In genomic region chr9:6152824-6153223, GRCh38 we compare ENCODE assay signal across 23 cellular contexts.
DNase-seq lines count a peak whose midpoint lies in the region; ATAC-seq and TF ChIP-seq lines count a peak whose summit lies in the region.
"Had no signal": no experiment of that assay in that cellular context is flagged by ENCODE, and none has a peak within 500 bp of the region (broad histone marks: within the 10 kb centered on the region; RNA-seq: fewer than 3 reads in every experiment).

No MANE protein-coding gene starts in this region.

- peak overlapping the region; percentile 2; the same call in 1 of the 2 replicates for H3K4me3 ChIP-seq in PC-3 (ENCODE audit: low read length)
- no peak overlapping the region for H3K4me3 ChIP-seq in epithelial cell of esophagus (ENCODE audit: low read length)
- H3K4me3 ChIP-seq: BLaER1 had no signal

- ATAC-seq in activated T-cell treated with anti-CD3 and anti-CD28 coated beads, Interleukin-2, amount 50 U/mL, for 72 hours (replicated peaks in 1 of 2), result no peak
- ATAC-seq in PC-3 (peak; percentile 62), HG03039 (IDR thresholded peaks at IDR 0.05; ENCODE audit: unreplicated experiment) (no peak), GM19463 (IDR thresholded peaks at IDR 0.05; ENCODE audit: unreplicated experiment) (no peak), HG03469 (IDR thresholded peaks at IDR 0.05; ENCODE audit: unreplicated experiment) (no peak)

- H4K20me1 ChIP-seq in PC-3 (ENCODE audit: low read length), result no peaks in the 10 kb centered on the region
- H4K20me1 ChIP-seq: BLaER1 had no signal

- no peaks in the 10 kb centered on the region for H3K4me1 Mint-ChIP-seq in activated T-cell treated with anti-CD3 and anti-CD28 coated beads, Interleukin-2, amount 50 U/mL, for 72 hours (ENCODE audit: low read depth)
- no peaks in the 10 kb centered on the region for H3K4me1 Mint-ChIP-seq in activated T-helper 2 cell treated with anti-CD3 and anti-CD28 coated beads, Interferon-gamma antibody, Interleukin-2, Interleukin-4, amounts not matched to agents 10 μg/mL and 5 μg/mL and 100 μg/mL, durations not matched to agents 14 hours and 24 hours and 36 hours (ENCODE audit: low read depth)
- H3K4me1 Mint-ChIP-seq: CD4-positive, CD25-positive, alpha-beta regulatory T cell had no signal

- H3K79me2 ChIP-seq in PC-3 (ENCODE audit: low read length), result no peaks in the 10 kb centered on the region

- intact Hi-C loops in PC-3 (cut with micrococcal nuclease), result no loop called here
- intact Hi-C loops in activated T-helper 2 cell treated with anti-CD3 and anti-CD28 coated beads, Interferon-gamma antibody, Interleukin-2, Interleukin-4, amounts not matched to agents 10 μg/mL and 5 μg/mL and 100 μg/mL, durations not matched to agents 14 hours and 24 hours and 36 hours (cut with micrococcal nuclease), result no loop called here

- H3K27ac Mint-ChIP-seq in activated T-cell treated with anti-CD3 and anti-CD28 coated beads, Interleukin-2, amount 50 U/mL, for 72 hours, result peak overlapping the region; percentile 10
- no peak overlapping the region for H3K27ac Mint-ChIP-seq in activated T-helper 2 cell treated with anti-CD3 and anti-CD28 coated beads, Interferon-gamma antibody, Interleukin-2, Interleukin-4, amounts not matched to agents 10 μg/mL and 5 μg/mL and 100 μg/mL, durations not matched to agents 14 hours and 24 hours and 36 hours
- H3K27ac Mint-ChIP-seq: CD4-positive, CD25-positive, alpha-beta regulatory T cell had no signal

- peaks cover 10% of the 10 kb centered on the region; the same call in 1 of the 2 replicates for H3K36me3 ChIP-seq in PC-3 (ENCODE audit: low read depth, low read length)
- H3K36me3 ChIP-seq: BLaER1 had no signal

- no peaks in the 10 kb centered on the region for H3K36me3 Mint-ChIP-seq in activated T-cell treated with anti-CD3 and anti-CD28 coated beads, Interleukin-2, amount 50 U/mL, for 72 hours (ENCODE audit: insufficient read depth in 2 of 2)
- no peaks in the 10 kb centered on the region for H3K36me3 Mint-ChIP-seq in activated T-helper 2 cell treated with anti-CD3 and anti-CD28 coated beads, Interferon-gamma antibody, Interleukin-2, Interleukin-4, amounts not matched to agents 10 μg/mL and 5 μg/mL and 100 μg/mL, durations not matched to agents 14 hours and 24 hours and 36 hours (ENCODE audit: low read depth)
- H3K36me3 Mint-ChIP-seq: CD4-positive, CD25-positive, alpha-beta regulatory T cell had no signal

- H3K9me3 ChIP-seq in PC-3 (ENCODE audit: low read length), result 0 out of 2 replicates have a peak, but pooled peaks cover 10% of the 10 kb centered on the region
- H3K9me3 ChIP-seq: BLaER1, SK-N-SH had no signal

- H3K27me3 Mint-ChIP-seq in activated T-cell treated with anti-CD3 and anti-CD28 coated beads, Interleukin-2, amount 50 U/mL, for 72 hours (ENCODE audit: low read depth), result peaks cover 17% of the 10 kb centered on the region
- H3K27me3 Mint-ChIP-seq in activated T-helper 2 cell treated with anti-CD3 and anti-CD28 coated beads, Interferon-gamma antibody, Interleukin-2, Interleukin-4, amounts not matched to agents 10 μg/mL and 5 μg/mL and 100 μg/mL, durations not matched to agents 14 hours and 24 hours and 36 hours (ENCODE audit: low read depth), result peaks cover 3% of the 10 kb centered on the region

- peak overlapping the region; percentile 86 for H3K9ac ChIP-seq in PC-3 (ENCODE audit: low read length)
- H3K9ac ChIP-seq: BLaER1, SK-N-SH had no signal

- H3K27ac ChIP-seq in PC-3 (ENCODE audit: low read length), result peak overlapping the region; percentile 98
- H3K27ac ChIP-seq: BLaER1, RWPE1 had no signal

- BruUV-seq in PC-3 (replicated peaks; lab: Mats Ljungman, UMichigan), result TSS peak; percentile 37

- no peak for DNase-seq in activated T-cell treated with anti-CD3 and anti-CD28 coated beads, Interleukin-2, amount 50 U/mL, for 72 hours
- no peak for DNase-seq in activated T-cell treated with anti-CD3 and anti-CD28 coated beads, Interleukin-2, amount 50 U/mL, for 1 hour
- DNase-seq in PC-3 (peak; percentile 60), epithelial cell of esophagus (ENCODE audit: low read depth) (peak; percentile 63)
- DNase-seq in activated T-helper 2 cell treated with anti-CD3 and anti-CD28 coated beads, Interferon-gamma antibody, Interleukin-2, Interleukin-4, amounts not matched to agents 10 μg/mL and 5 μg/mL and 100 μg/mL, durations not matched to agents 14 hours and 24 hours and 36 hours (ENCODE audit: low spot score), result no peak
- DNase-seq: 8988T; CD4-positive, CD25-positive, alpha-beta regulatory T cell; H7; NCI-H1092 treated with DMSO at 0.1 percent for 48 hours; NCI-H146; NCI-H1930; NCI-H2107; NCI-H524; NCI-H774; NK-92 treated with Interleukin-12 subunit alpha and Interleukin-12 subunit beta, amount 100 ng/mL, for 24 hours; SHP77 treated with DMSO at 0.1 percent for 48 hours; SK-N-SH; SW 1271 had no signal

- POLR2A ChIA-PET in PC-3 (lab: Charles Lee; ENCODE audit: unreplicated experiment), result no interaction called here

- peaks cover 4% of the 10 kb centered on the region for H3F3A ChIP-seq in PC-3 (ENCODE audit: low read length, unreplicated experiment)

- H2AFZ ChIP-seq in PC-3 (ENCODE audit: low read length), result no peak overlapping the region

- peak overlapping the region; percentile 44 for H3K4me2 ChIP-seq in PC-3 (ENCODE audit: low read length)
- H3K4me2 ChIP-seq: BLaER1, SK-N-SH had no signal

- peak overlapping the region in 1 of 2 donors; percentile 29 for H3K4me3 Mint-ChIP-seq in activated T-cell treated with anti-CD3 and anti-CD28 coated beads, Interleukin-2, amount 50 U/mL, for 72 hours
- no peak overlapping the region for H3K4me3 Mint-ChIP-seq in activated T-helper 2 cell treated with anti-CD3 and anti-CD28 coated beads, Interferon-gamma antibody, Interleukin-2, Interleukin-4, amounts not matched to agents 10 μg/mL and 5 μg/mL and 100 μg/mL, durations not matched to agents 14 hours and 24 hours and 36 hours (ENCODE audit: low read depth)

- CTCF ChIA-PET in PC-3 (lab: Charles Lee), result no interaction called here

- TF ChIP-seq CTCF in PC-3 (conservative IDR thresholded peaks at IDR 0.05; ENCODE audit: low read depth, low read length), result no peak
- no peak for TF ChIP-seq CTCF in epithelial cell of esophagus (IDR thresholded peaks at IDR 0.05; ENCODE audit: insufficient read depth, low read depth, low read length, missing control alignments)

- peaks cover 2 to 5% of the 10 kb centered on the region in 2 donors for H3K9me3 Mint-ChIP-seq in activated T-cell treated with anti-CD3 and anti-CD28 coated beads, Interleukin-2, amount 50 U/mL, for 72 hours
- no peaks in the 10 kb centered on the region for H3K9me3 Mint-ChIP-seq in activated T-helper 2 cell treated with anti-CD3 and anti-CD28 coated beads, Interferon-gamma antibody, Interleukin-2, Interleukin-4, amounts not matched to agents 10 μg/mL and 5 μg/mL and 100 μg/mL, durations not matched to agents 14 hours and 24 hours and 36 hours

- H3K4me1 ChIP-seq in PC-3 (ENCODE audit: insufficient read depth, low read length), result peaks cover 34% of the 10 kb centered on the region
- H3K4me1 ChIP-seq: BLaER1 had no signal

- H3K27me3 ChIP-seq in PC-3 (ENCODE audit: low read length), result no peaks in the 10 kb centered on the region
- H3K27me3 ChIP-seq: BLaER1 had no signal

- H3K9me2 ChIP-seq in PC-3 (replicated peaks; ENCODE audit: low read length), result no peaks in the 10 kb centered on the region

Comparison
In these comparisons a context has a peak if more than half of its experiments do, and no peak if none do; other contexts are left out.
1. DNase-seq: peak in PC-3 (single experiment) and epithelial cell of esophagus (single experiment); none in activated T-cell treated with anti-CD3 and anti-CD28 coated beads, Interleukin-2, amount 50 U/mL, for 72 hours (0 of 2), activated T-cell treated with anti-CD3 and anti-CD28 coated beads, Interleukin-2, amount 50 U/mL, for 1 hour (single experiment) and activated T-helper 2 cell treated with anti-CD3 and anti-CD28 coated beads, Interferon-gamma antibody, Interleukin-2, Interleukin-4, amounts not matched to agents 10 μg/mL and 5 μg/mL and 100 μg/mL, durations not matched to agents 14 hours and 24 hours and 36 hours (single experiment).